20 cellular contexts compared by ENCODE assay signal in genomic region chr10:63200416-63200815, GRCh38.
A peak's percentile ranks its signal among the peaks of the same experiment; 100 is the strongest.
DNase-seq lines count a peak whose midpoint lies in the region; ATAC-seq, FAIRE-seq and TF ChIP-seq lines count a peak whose summit lies in the region.
"Had no signal": no experiment of that assay in that cellular context is flagged by ENCODE, and none has a peak within 500 bp of the region (broad histone marks: within the 10 kb centered on the region; RNA-seq: fewer than 3 reads in every experiment).

No MANE protein-coding gene starts in this region.

- 61 to 100% methylated on average over 1 to 6 of the region's 6 CpGs for WGBS in H1 (ENCODE audit: extremely low coverage in 1 of 2, insufficient coverage in 1 of 2, insufficient read length in 1 of 2, insufficient replicate concordance in 2 of 2, low coverage in 1 of 2, low lambda C conversion rate in 2 of 2, missing lambda C conversion rate in 1 of 2), 2 experiments

- intact Hi-C loops in activated CD4-positive, alpha-beta T cell treated with anti-CD3 and anti-CD28 coated beads, Interleukin-2, amount 10 ng/mL, durations not matched to agents 24 days and 14 days (cut with micrococcal nuclease), result no loop called here
- intact Hi-C loops in CD14-positive monocyte (cut with micrococcal nuclease), result no loop called here

- H2BK15ac ChIP-seq in H1 (ENCODE audit: low read length), result no peak overlapping the region

- H3K27ac ChIP-seq in H1 (ENCODE audit: low read depth, low read length), result no peak overlapping the region
- H3K27ac ChIP-seq: C4-2B had no signal

- H3K4me3 ChIP-seq in H1 (ENCODE audit: extremely low read depth in 1 of 4, insufficient read depth in 2 of 4, low read depth in 3 of 4, low read length in 4 of 4), result peak overlapping the region in 1 of 4 experiments; percentile 8; a peak in 1 of 8 replicates

- no peaks in the 10 kb centered on the region for H3K23me2 ChIP-seq in H1 (ENCODE audit: low read depth, low read length)

- DNase-seq in activated CD4-positive, alpha-beta T cell treated with anti-CD3 and anti-CD28 coated beads, Interleukin-2, amount 10 ng/mL, durations not matched to agents 24 days and 14 days, result peak; percentile 9
- DNase-seq in activated CD4-positive, alpha-beta T cell treated with anti-CD3 and anti-CD28 coated beads, Interleukin-2, amount 50 U/mL, for 1 hour, result no peak
- DNase-seq in NCI-H446 (lab: John Stamatoyannopoulos, UW), result peak; percentile 9 to 43
- no peak for DNase-seq in H1 (ENCODE audit: low read depth in 1 of 2, low spot score in 2 of 2)
- no peak for DNase-seq in CD14-positive monocyte (ENCODE audit: low spot score)
- DNase-seq in activated CD8-positive, alpha-beta memory T cell treated with anti-CD3 and anti-CD28 coated beads, Interleukin-2, amount 50 U/mL, for 48 hours, result no peak
- DNase-seq in kidney glomerular epithelial cell (lab: John Stamatoyannopoulos, UW), result no peak
- DNase-seq: Caco-2, DMS53, GOT3, IMR-90, Kasumi-1, NCI-H1105 treated with DMSO at 0.1 percent for 48 hours, NCI-H1930 had no signal

- no peak overlapping the region for H3K56ac ChIP-seq in H1 (replicated peaks; ENCODE audit: insufficient read length, low read depth, low read length)

- no peaks in the 10 kb centered on the region; the same call in 1 of the 2 replicates for H3K79me1 ChIP-seq in H1 (ENCODE audit: low read depth, low read length)

- no peaks in the 10 kb centered on the region for H3K9me3 Mint-ChIP-seq in activated CD4-positive, alpha-beta T cell treated with anti-CD3 and anti-CD28 coated beads, Interleukin-2, amount 10 ng/mL, durations not matched to agents 24 days and 14 days
- H3K9me3 Mint-ChIP-seq in CD14-positive monocyte, result peaks cover 0 to 2% (median 0%) of the 10 kb centered on the region in 7 donors

- H3K9ac ChIP-seq in H1 (replicated peaks in 1 of 4; ENCODE audit: extremely low read depth in 1 of 4, low read depth in 3 of 4, low read length in 3 of 4), result no peak overlapping the region

- TF ChIP-seq CTCF in H1 (IDR thresholded peaks at IDR 0.05; ENCODE audit: control extremely low read depth in 1 of 3, insufficient read depth in 1 of 3, low read depth in 1 of 3, low read length in 3 of 3), result no peak
- TF ChIP-seq CTCF in CD14-positive monocyte (IDR thresholded peaks at IDR 0.05), result no peak

- H3K27me3 ChIP-seq in H1 (replicated peaks in 1 of 4; ENCODE audit: control insufficient read depth in 3 of 4, extremely low read depth in 1 of 4, insufficient read depth in 3 of 4, low read length in 3 of 4), result no peaks in the 10 kb centered on the region

- H3K79me2 ChIP-seq in H1 (ENCODE audit: control insufficient read depth in 1 of 2, insufficient read depth in 2 of 2, low read length in 2 of 2), result peaks cover 0 to 43% of the 10 kb centered on the region in 2 experiments; a peak in 3 of 4 replicates

- no peak for TF ChIP-seq POLR2A in H1 (IDR thresholded peaks at IDR 0.05; ENCODE audit: control extremely low read depth in 1 of 2, low read depth in 2 of 2, low read length in 2 of 2)

- H3K4me2 ChIP-seq in H1 (ENCODE audit: insufficient read depth in 1 of 2, low read depth in 2 of 2, low read length in 2 of 2), result peak overlapping the region; percentile 7 to 18; a peak in 2 of 4 replicates

- FAIRE-seq in H1 (lab: Jason Lieb, UNC), result no peak
- FAIRE-seq: GM12891 had no signal

- no peak overlapping the region for H2BK120ac ChIP-seq in H1 (replicated peaks; ENCODE audit: low read depth, low read length)

- no peak for ATAC-seq in HG03354 (IDR thresholded peaks at IDR 0.05; ENCODE audit: poor library complexity, severe bottlenecking, unreplicated experiment)
- ATAC-seq: Panc1, Right ventricle myocardium inferior, SK-N-SH treated with all-trans-retinoic acid at 6 μM for 48 hours had no signal

- POLR2A ChIA-PET in H1 (lab: Charles Lee; ENCODE audit: partially characterized antibody), result interaction anchor here (1.1 to 1.2 kb wide), 2 partner anchors 10 to 429 kb away, joined by 3 to 4 read pairs; no protein-coding TSS in a partner anchor

- H3K36me3 Mint-ChIP-seq in activated CD4-positive, alpha-beta T cell treated with anti-CD3 and anti-CD28 coated beads, Interleukin-2, amount 10 ng/mL, durations not matched to agents 24 days and 14 days (ENCODE audit: low read depth), result peaks cover 40% of the 10 kb centered on the region
- peaks cover 70 to 76% of the 10 kb centered on the region in 2 donors for H3K36me3 Mint-ChIP-seq in CD14-positive monocyte

- no peak overlapping the region for H3K27ac Mint-ChIP-seq in activated CD4-positive, alpha-beta T cell treated with anti-CD3 and anti-CD28 coated beads, Interleukin-2, amount 10 ng/mL, durations not matched to agents 24 days and 14 days
- no peak overlapping the region for H3K27ac Mint-ChIP-seq in CD14-positive monocyte

- H2AFZ ChIP-seq in H1 (ENCODE audit: low read length), result no peak overlapping the region

- H4K5ac ChIP-seq in H1 (ENCODE audit: insufficient read length, low read depth, low read length), result no peak overlapping the region

- no peak overlapping the region for H2BK12ac ChIP-seq in H1 (ENCODE audit: low read depth, low read length)

- no peak overlapping the region for H2BK5ac ChIP-seq in H1 (ENCODE audit: low read depth, low read length)

- H3K4me3 Mint-ChIP-seq in activated CD4-positive, alpha-beta T cell treated with anti-CD3 and anti-CD28 coated beads, Interleukin-2, amount 10 ng/mL, durations not matched to agents 24 days and 14 days, result no peak overlapping the region
- H3K4me3 Mint-ChIP-seq in CD14-positive monocyte, result no peak overlapping the region

- no peak overlapping the region for H3K18ac ChIP-seq in H1 (ENCODE audit: extremely low read depth, low read length)

- peaks cover 0 to 14% (median 7%) of the 10 kb centered on the region in 4 experiments; a peak in 5 of 7 replicates for H3K4me1 ChIP-seq in H1 (replicated peaks in 1 of 4; ENCODE audit: control insufficient read depth in 3 of 4, insufficient read depth in 4 of 4, low read length in 3 of 4)
- H3K4me1 ChIP-seq: Caco-2 had no signal

- H4K91ac ChIP-seq in H1 (replicated peaks; ENCODE audit: insufficient read length, low read length), result no peak overlapping the region

- peaks cover 13% of the 10 kb centered on the region for H3K4me1 Mint-ChIP-seq in activated CD4-positive, alpha-beta T cell treated with anti-CD3 and anti-CD28 coated beads, Interleukin-2, amount 10 ng/mL, durations not matched to agents 24 days and 14 days
- H3K4me1 Mint-ChIP-seq in CD14-positive monocyte, result peaks cover 7% of the 10 kb centered on the region

- TF ChIP-seq RAD21 in H1 (IDR thresholded peaks at IDR 0.05 in 1 of 2, conservative IDR thresholded peaks at IDR 0.05 in 1 of 2; ENCODE audit: low read depth in 2 of 2, low read length in 2 of 2), result no peak

- no peak overlapping the region for H3K23ac ChIP-seq in H1 (ENCODE audit: insufficient read length)

- peaks cover 5 to 7% of the 10 kb centered on the region in 2 experiments for H4K20me1 ChIP-seq in H1 (replicated peaks in 1 of 2; ENCODE audit: control insufficient read depth in 1 of 2, insufficient read depth in 2 of 2, low read length in 2 of 2)

- no peak overlapping the region for H2AK5ac ChIP-seq in H1 (ENCODE audit: low read depth, low read length)

- no peak overlapping the region for H4K8ac ChIP-seq in H1 (ENCODE audit: extremely low read depth, insufficient read depth, low read length)

- H3K9me3 ChIP-seq in H1 (ENCODE audit: insufficient read depth in 2 of 2, low read depth in 1 of 2, low read length in 1 of 2), result no peaks in the 10 kb centered on the region
- H3K9me3 ChIP-seq: Caco-2 had no signal

- no peaks in the 10 kb centered on the region for H3K27me3 Mint-ChIP-seq in activated CD4-positive, alpha-beta T cell treated with anti-CD3 and anti-CD28 coated beads, Interleukin-2, amount 10 ng/mL, durations not matched to agents 24 days and 14 days
- H3K27me3 Mint-ChIP-seq in CD14-positive monocyte (ENCODE audit: low read depth in 3 of 3), result no peaks in the 10 kb centered on the region

- H3K14ac ChIP-seq in H1 (ENCODE audit: insufficient read length), result no peak overlapping the region

- CTCF ChIA-PET in H1 (lab: Charles Lee; ENCODE audit: partially characterized antibody), result interaction anchor here (0.9 to 2.8 kb wide), 3 partner anchors 13 to 520 kb away, joined by 3 to 11 read pairs (median 5); no protein-coding TSS in a partner anchor

- H3K36me3 ChIP-seq in H1 (ENCODE audit: control insufficient read depth in 2 of 4, insufficient read depth in 4 of 4, low read length in 3 of 4), result peaks cover 7 to 66% (median 32%) of the 10 kb centered on the region in 4 experiments; a peak in 7 of 8 replicates

- H3K4ac ChIP-seq in H1 (replicated peaks; ENCODE audit: insufficient read length, low read depth, low read length), result no peak overlapping the region

- H2BK20ac ChIP-seq in H1 (ENCODE audit: low read length), result no peak overlapping the region

- TF ChIP-seq EP300 in H1 (IDR thresholded peaks at IDR 0.05; ENCODE audit: borderline replicate concordance in 1 of 2, low read depth in 2 of 2, low read length in 2 of 2), result no peak

TF ChIP-seq in H1, 55 proteins besides CTCF, POLR2A, EP300 and RAD21 (continues in another document):
- TF ChIP-seq TEAD4 (IDR thresholded peaks at IDR 0.05; ENCODE audit: low read depth, low read length) (no peak), CREB1 (IDR thresholded peaks at IDR 0.05) (no peak), CTBP2 (IDR thresholded peaks at IDR 0.05; ENCODE audit: borderline replicate concordance, insufficient read depth, insufficient read length, low read length) (no peak), CHD1 (IDR thresholded peaks at IDR 0.05; ENCODE audit: low read depth, low read length) (no peak)

Comparison
In these comparisons a context has a peak if more than half of its experiments do, and no peak if none do; other contexts are left out.
1. DNase-seq: peak in activated CD4-positive, alpha-beta T cell treated with anti-CD3 and anti-CD28 coated beads, Interleukin-2, amount 10 ng/mL, durations not matched to agents 24 days and 14 days (single experiment) and NCI-H446 (2 of 2); none in activated CD4-positive, alpha-beta T cell treated with anti-CD3 and anti-CD28 coated beads, Interleukin-2, amount 50 U/mL, for 1 hour (single experiment), H1 (0 of 2), CD14-positive monocyte (single experiment), activated CD8-positive, alpha-beta memory T cell treated with anti-CD3 and anti-CD28 coated beads, Interleukin-2, amount 50 U/mL, for 48 hours (single experiment) and kidney glomerular epithelial cell (single experiment).